Comparison of ENCODE assay signal across 23 cellular contexts in the genomic region with DNA sequence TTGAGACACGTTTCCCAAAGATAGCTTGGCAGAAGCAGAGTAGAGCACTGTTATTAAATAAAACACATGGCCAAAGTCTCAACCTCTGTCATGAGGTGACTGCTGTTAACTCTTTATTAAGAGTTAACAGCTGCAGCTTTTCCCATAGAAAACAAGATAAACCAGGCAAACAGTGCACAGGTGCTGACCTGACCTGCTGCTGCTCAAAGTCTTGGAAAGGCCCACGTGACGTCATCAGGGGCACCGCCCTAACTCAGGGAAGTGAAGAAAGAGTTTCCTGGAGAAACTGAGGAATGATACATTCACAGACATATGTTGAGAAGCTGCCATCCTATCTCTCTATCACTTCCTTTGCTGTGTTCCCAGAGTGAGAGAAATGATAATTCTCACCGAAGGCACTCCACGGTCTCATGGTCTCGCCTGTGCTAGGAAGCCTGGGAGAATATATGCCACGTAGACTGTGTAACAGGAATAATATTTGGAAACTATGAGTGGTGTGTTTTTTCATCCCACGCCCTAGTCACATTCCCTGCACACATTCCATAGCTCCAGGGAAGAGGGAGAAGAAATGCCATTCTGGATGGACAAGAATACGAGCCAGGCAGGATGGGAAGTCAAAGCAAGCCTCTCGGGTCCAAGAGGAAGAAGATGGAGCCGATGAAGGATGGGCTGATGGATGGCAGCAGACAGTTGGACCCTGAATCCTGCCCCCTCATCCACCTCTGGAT.
"Had no signal": no experiment of that assay in that cellular context is flagged by ENCODE, and none has a peak within 500 bp of the region (broad histone marks: within the 10 kb centered on the region; RNA-seq: fewer than 3 reads in every experiment).

No MANE protein-coding gene starts in this region.

- H2AFZ ChIP-seq: parathyroid adenoma had no signal

- H3K27ac Mint-ChIP-seq: activated B cell treated with CpG ODN at 0.5 μM for 24 hours; activated CD4-positive, alpha-beta T cell treated with anti-CD3 and anti-CD28 coated beads for 36 hours; activated naive CD8-positive, alpha-beta T cell; activated T-cell treated with anti-CD3 and anti-CD28 coated beads, Interleukin-2, amount 50 U/mL, for 24 hours; activated T-helper 17 cell treated with anti-CD3 and anti-CD28 coated beads, Interleukin-2, amount 50 U/mL, for 72 hours; nephron; stimulated activated naive B cell treated with anti-CD40 and anti-IgM and Interleukin-4, amounts not matched to agents 10 μg/mL and 1 μg/mL and 100 μg/mL, for 72 hours had no signal

- H3K27ac ChIP-seq: parathyroid adenoma, sigmoid colon, testis, upper lobe of left lung had no signal

- ATAC-seq: activated CD4-positive, alpha-beta T cell treated with anti-CD3 and anti-CD28 coated beads for 36 hours; activated T-helper 17 cell treated with anti-CD3 and anti-CD28 coated beads, Interleukin-2, amount 50 U/mL, for 72 hours; left ventricle myocardium superior; stimulated activated naive B cell treated with anti-CD40 and anti-IgM and Interleukin-4, amounts not matched to agents 10 μg/mL and 1 μg/mL and 100 μg/mL, for 72 hours had no signal

- H3K79me2 ChIP-seq: parathyroid adenoma had no signal

- H3K36me3 ChIP-seq: sigmoid colon, upper lobe of left lung had no signal

- H3K27me3 ChIP-seq: sigmoid colon, testis, upper lobe of left lung had no signal

- DNase-seq: activated B cell treated with CpG ODN at 0.5 μM for 24 hours; activated CD4-positive, alpha-beta T cell treated with anti-CD3 and anti-CD28 coated beads for 36 hours; activated CD4-positive, alpha-beta T cell treated with anti-CD3 and anti-CD28 coated beads, Interleukin-2, amount 50 U/mL, for 4 hours; activated CD8-positive, alpha-beta memory T cell treated with anti-CD3 and anti-CD28 coated beads for 24 hours; activated CD8-positive, alpha-beta memory T cell treated with anti-CD3 and anti-CD28 coated beads, Interleukin-2, amount 50 U/mL, for 4 hours; activated T-cell treated with anti-CD3 and anti-CD28 coated beads, Interleukin-2, amount 50 U/mL, for 24 hours; cerebellar nuclear complex; cortex of kidney; foreskin fibroblast; left ventricle myocardium superior; midbrain; sigmoid colon; stimulated activated CD4-positive, alpha-beta T cell treated with anti-CD3 and anti-CD28 coated beads, Interleukin-2, amount 100 ng/mL, for 48 hours; stimulated activated CD8-positive, alpha-beta memory T cell treated with anti-CD3 and anti-CD28 coated beads, Interleukin-4, amount 100 ng/mL, for 48 hours; stimulated activated naive B cell treated with anti-CD40 and anti-IgM and Interleukin-4, amounts not matched to agents 10 μg/mL and 1 μg/mL and 100 μg/mL, for 72 hours; T-helper 9 cell; testis; upper lobe of left lung had no signal

- FAIRE-seq: astrocyte had no signal

- H3K4me1 ChIP-seq: parathyroid adenoma, testis, upper lobe of left lung had no signal

- H3K4me1 Mint-ChIP-seq: activated CD4-positive, alpha-beta T cell treated with anti-CD3 and anti-CD28 coated beads for 36 hours; activated T-helper 17 cell treated with anti-CD3 and anti-CD28 coated beads, Interleukin-2, amount 50 U/mL, for 72 hours had no signal

- H3K9me3 ChIP-seq: sigmoid colon, testis, upper lobe of left lung had no signal

- H3K36me3 Mint-ChIP-seq: activated naive CD8-positive, alpha-beta T cell; stimulated activated naive B cell treated with anti-CD40 and anti-IgM and Interleukin-4, amounts not matched to agents 10 μg/mL and 1 μg/mL and 100 μg/mL, for 72 hours had no signal

- H3K4me3 ChIP-seq: sigmoid colon, testis, upper lobe of left lung had no signal

- H3K9me3 Mint-ChIP-seq: activated B cell treated with CpG ODN at 0.5 μM for 24 hours; activated T-cell treated with anti-CD3 and anti-CD28 coated beads, Interleukin-2, amount 50 U/mL, for 24 hours; activated T-helper 17 cell treated with anti-CD3 and anti-CD28 coated beads, Interleukin-2, amount 50 U/mL, for 72 hours; nephron; stimulated activated naive B cell treated with anti-CD40 and anti-IgM and Interleukin-4, amounts not matched to agents 10 μg/mL and 1 μg/mL and 100 μg/mL, for 72 hours had no signal

- H3K4me3 Mint-ChIP-seq: activated B cell treated with CpG ODN at 0.5 μM for 24 hours; activated CD4-positive, alpha-beta T cell treated with anti-CD3 and anti-CD28 coated beads for 36 hours; activated naive CD8-positive, alpha-beta T cell; activated T-cell treated with anti-CD3 and anti-CD28 coated beads, Interleukin-2, amount 50 U/mL, for 24 hours; activated T-helper 17 cell treated with anti-CD3 and anti-CD28 coated beads, Interleukin-2, amount 50 U/mL, for 72 hours; nephron; stimulated activated naive B cell treated with anti-CD40 and anti-IgM and Interleukin-4, amounts not matched to agents 10 μg/mL and 1 μg/mL and 100 μg/mL, for 72 hours had no signal
